Comparison of ENCODE assay signal across 8 cellular contexts in the genomic region with DNA sequence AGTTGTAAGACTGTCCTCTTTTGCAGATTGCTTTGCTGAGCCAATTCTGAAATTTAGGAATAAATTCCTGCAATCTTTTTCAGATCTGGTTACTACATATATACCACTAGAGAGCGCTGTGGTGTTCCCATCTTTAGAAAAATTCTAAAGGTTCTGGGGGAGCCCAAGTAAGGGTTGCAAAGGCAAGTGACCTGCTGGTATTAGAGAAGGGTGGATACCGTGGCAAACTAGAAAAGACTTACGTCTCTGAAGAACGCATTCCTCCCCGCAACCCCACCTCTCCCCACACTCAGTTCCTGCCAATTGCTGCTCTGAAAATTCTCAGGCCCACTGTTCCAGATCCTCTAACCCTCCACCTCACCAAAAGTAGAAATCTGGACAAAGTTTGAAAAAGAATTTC. TPM values are rescaled to one million over a fixed set of nuclear protein-coding genes. Genes with fewer than 3 reads are reported as not detected.
DNase-seq lines count a peak whose midpoint lies in the region; ATAC-seq and TF ChIP-seq lines count a peak whose summit lies in the region.

No MANE protein-coding gene starts in this region.

- H3K36me3 Mint-ChIP-seq in Calu3 (ENCODE audit: insufficient read depth, unreplicated experiment), result no peaks in the 10 kb centered on the region

- TF ChIP-seq CTCF in Calu3 (IDR thresholded peaks at IDR 0.05; ENCODE audit: unreplicated experiment) (peak; percentile 37), brain microvascular endothelial cell (IDR thresholded peaks at IDR 0.05; ENCODE audit: low read depth, low read length, missing control alignments) (peak; percentile 64), lower lobe of right lung (IDR thresholded peaks at IDR 0.05) (peak; percentile 58)

- CTCF ChIA-PET in Calu3 (lab: Charles Lee), result no interaction called here

- H3K27ac ChIP-seq in brain microvascular endothelial cell, result no peak overlapping the region
- peak overlapping the region; percentile 11 for H3K27ac ChIP-seq in lower lobe of right lung

- H3K4me1 ChIP-seq in lower lobe of right lung, result peaks cover 22% of the 10 kb centered on the region

- no peak overlapping the region for H3K27ac Mint-ChIP-seq in Calu3 (ENCODE audit: unreplicated experiment)

- BruUV-seq in Calu3 (replicated peaks; lab: Mats Ljungman, UMichigan), result no TSS peak

- peaks cover 22% of the 10 kb centered on the region for H3K4me1 Mint-ChIP-seq in Calu3 (ENCODE audit: low read depth, unreplicated experiment)

- H3K27me3 ChIP-seq in brain microvascular endothelial cell (replicated peaks), result no peaks in the 10 kb centered on the region
- no peaks in the 10 kb centered on the region for H3K27me3 ChIP-seq in lower lobe of right lung (ENCODE audit: low read depth)

- no peaks in the 10 kb centered on the region for H3K27me3 Mint-ChIP-seq in Calu3 (ENCODE audit: unreplicated experiment)

- H3K36me3 ChIP-seq in brain microvascular endothelial cell (replicated peaks) (no peaks in the 10 kb centered on the region), lower lobe of right lung (no peaks in the 10 kb centered on the region)

- H3K9me3 ChIP-seq in lower lobe of right lung, result no peaks in the 10 kb centered on the region

- in situ Hi-C loops in brain microvascular endothelial cell (cut with HindIII; ENCODE audit: low pct_ligation_motif_present, low sequenced_read_pairs), result no loop called here

- intact Hi-C loops in Calu3 (cut with micrococcal nuclease; ENCODE audit: unreplicated experiment) (loop anchor here (2.0 to 10.0 kb wide), 4 partner anchors 15 to 741 kb away; a partner anchor contains a TSS), lower lobe of right lung (cut with DNase I) (no loop called here)

- peak; percentile 40 to 55 for ATAC-seq in lower lobe of right lung
- ATAC-seq in GM19463 (IDR thresholded peaks at IDR 0.05; ENCODE audit: unreplicated experiment), result no peak
- ATAC-seq in HG02588 (IDR thresholded peaks at IDR 0.05; ENCODE audit: unreplicated experiment), result no peak

- H3K4me3 ChIP-seq in brain microvascular endothelial cell (ENCODE audit: low read depth, low read length) (no peak overlapping the region), lower lobe of right lung (no peak overlapping the region)

- DNase-seq in Calu3, result peak; percentile 5
- peak; percentile 8 for DNase-seq in GM19238 (ENCODE audit: insufficient read length, low spot score)
- peak; percentile 30 for DNase-seq in NCI-H460 (ENCODE audit: extremely low read depth, low read depth)
- DNase-seq in brain microvascular endothelial cell, result peak; percentile 6
- DNase-seq in lower lobe of right lung, result no peak
- DNase-seq in NCI-H1436 treated with DMSO at 0.1 percent for 48 hours (lab: John Stamatoyannopoulos, UW), result no peak

- no peaks in the 10 kb centered on the region for H3K9me3 Mint-ChIP-seq in Calu3 (ENCODE audit: low read depth, unreplicated experiment)

- no peak overlapping the region for H3K4me3 Mint-ChIP-seq in Calu3 (ENCODE audit: low read depth, unreplicated experiment)

RNA-seq across cellular contexts. Expression of a gene that starts 48.5 kb away (rescaled TPM):
- total RNA-seq in Calu3 (2022) (not detected in 2 replicates), lower lobe of right lung (5.6 TPM)
- 0.35 and 0.72 TPM in 2 replicates for total RNA-seq in NCI-H460 (2014; rRNA removed; shearing (Covaris generic))
- polyA plus RNA-seq in NCI-H460 (2014; cell fraction: nucleus; rRNA removed), result 0.08 TPM in 1 of 2 replicates, not detected in the other

Comparison
In these comparisons a context has a peak if more than half of its experiments do, and no peak if none do; other contexts are left out.
1. DNase-seq: peak in Calu3 (single experiment), GM19238 (single experiment), NCI-H460 (single experiment) and brain microvascular endothelial cell (single experiment); none in lower lobe of right lung (single experiment) and NCI-H1436 treated with DMSO at 0.1 percent for 48 hours (single experiment).
2. ATAC-seq: peak in lower lobe of right lung (2 of 2); none in GM19463 (single experiment) and HG02588 (single experiment).
3. Peak in every context shown above with its lines, with median percentiles within 50 percentile points of each other: CTCF ChIP-seq.